1 cellular context compared by ENCODE assay signal in genomic region chr14:55438066-55438683, GRCh38.
TF ChIP-seq lines count a peak whose summit lies in the region.

No MANE protein-coding gene starts in this region.

TF ChIP-seq in GM23338, 12 proteins besides CTCF, POLR2A, EP300 and RAD21 (continued from another document):
- TF ChIP-seq ZNF462 (CRISPR knock-in tag; IDR thresholded peaks at IDR 0.05) (no peak), CREB1 (CRISPR knock-in tag; IDR thresholded peaks at IDR 0.05; ENCODE audit: low read depth) (no peak), ZNF114 (CRISPR knock-in tag; IDR thresholded peaks at IDR 0.05) (no peak), EZH2 (IDR thresholded peaks at IDR 0.05; ENCODE audit: low read depth, unreplicated experiment) (no peak), JUNB (IDR thresholded peaks at IDR 0.05; ENCODE audit: unreplicated experiment) (no peak)
